In genomic region chr12:104565606-104566243, GRCh38 we compare ENCODE assay signal across 10 cellular contexts.
DNase-seq lines count a peak whose midpoint lies in the region; ATAC-seq and TF ChIP-seq lines count a peak whose summit lies in the region.
"Had no signal": no experiment of that assay in that cellular context is flagged by ENCODE, and none has a peak within 500 bp of the region (broad histone marks: within the 10 kb centered on the region; RNA-seq: fewer than 3 reads in every experiment).

No MANE protein-coding gene starts in this region.

- DNase-seq in natural killer cell treated with Interleukin-12 subunit alpha and Interleukin-12 subunit beta and Interleukin-15 and Interleukin-18, amount 100 ng/mL, for 72 hours (ENCODE audit: low spot score), result no peak
- DNase-seq in natural killer cell (no peak), left ventricle myocardium superior (no peak), thyroid gland (no peak), glutamatergic neuron (no peak), left colon (no peak)
- DNase-seq: NCI-H1105 treated with DMSO at 0.1 percent for 48 hours had no signal

- 94 to 95% methylated on average over 8 of the region's 8 CpGs for WGBS in thyroid gland, 2 donors

- peaks cover 29% of the 10 kb centered on the region for H3K36me3 Mint-ChIP-seq in natural killer cell treated with Interleukin-12 subunit alpha and Interleukin-12 subunit beta and Interleukin-15 and Interleukin-18, amount 100 ng/mL, for 72 hours
- H3K36me3 Mint-ChIP-seq in natural killer cell (peaks cover 6% of the 10 kb centered on the region), glutamatergic neuron (ENCODE audit: unreplicated experiment) (peaks cover 10% of the 10 kb centered on the region)
- H3K36me3 Mint-ChIP-seq in activated T-helper 17 cell treated with anti-CD3 and anti-CD28 coated beads, Interleukin-2, amount 50 U/mL, for 72 hours (ENCODE audit: low read depth), result peaks cover 13% of the 10 kb centered on the region

- intact Hi-C loops in natural killer cell (cut with micrococcal nuclease), result loop anchor here (5.0 kb wide), 1 partner anchor 122 kb away; no protein-coding TSS in a partner anchor
- intact Hi-C loops in left ventricle myocardium superior (cut with micrococcal nuclease), result no loop called here
- intact Hi-C loops in thyroid gland (cut with DNase I), result no loop called here
- intact Hi-C loops in left colon (cut with DNase I, micrococcal nuclease), result no loop called here

- H3K9me3 ChIP-seq in thyroid gland, result no peaks in the 10 kb centered on the region

- H3K4me1 ChIP-seq in thyroid gland, result peaks cover 0 to 4% of the 10 kb centered on the region in 2 donors

- H3K27ac Mint-ChIP-seq in natural killer cell treated with Interleukin-12 subunit alpha and Interleukin-12 subunit beta and Interleukin-15 and Interleukin-18, amount 100 ng/mL, for 72 hours, result peak overlapping the region; percentile 75 to 89
- H3K27ac Mint-ChIP-seq in natural killer cell (peak overlapping the region in 1 of 2 donors; percentile 88), glutamatergic neuron (ENCODE audit: unreplicated experiment) (no peak overlapping the region)
- H3K27ac Mint-ChIP-seq in activated T-helper 17 cell treated with anti-CD3 and anti-CD28 coated beads, Interleukin-2, amount 50 U/mL, for 72 hours, result no peak overlapping the region

- peaks cover 71 to 78% of the 10 kb centered on the region in 2 donors for H3K4me1 Mint-ChIP-seq in natural killer cell treated with Interleukin-12 subunit alpha and Interleukin-12 subunit beta and Interleukin-15 and Interleukin-18, amount 100 ng/mL, for 72 hours (ENCODE audit: low read depth in 2 of 2)
- H3K4me1 Mint-ChIP-seq in natural killer cell (peaks cover 72 to 79% of the 10 kb centered on the region in 2 donors), glutamatergic neuron (ENCODE audit: low read depth, unreplicated experiment) (no peaks in the 10 kb centered on the region)
- peaks cover 38% of the 10 kb centered on the region for H3K4me1 Mint-ChIP-seq in activated T-helper 17 cell treated with anti-CD3 and anti-CD28 coated beads, Interleukin-2, amount 50 U/mL, for 72 hours

- no peaks in the 10 kb centered on the region for H3K27me3 ChIP-seq in thyroid gland

- TF ChIP-seq CTCF in natural killer cell (IDR thresholded peaks at IDR 0.05) (no peak), thyroid gland (IDR thresholded peaks at IDR 0.05) (no peak), glutamatergic neuron (IDR thresholded peaks at IDR 0.05; ENCODE audit: partially characterized antibody, unreplicated experiment) (no peak)

- H3K27me3 Mint-ChIP-seq in natural killer cell treated with Interleukin-12 subunit alpha and Interleukin-12 subunit beta and Interleukin-15 and Interleukin-18, amount 100 ng/mL, for 72 hours, result no peaks in the 10 kb centered on the region
- H3K27me3 Mint-ChIP-seq in natural killer cell (ENCODE audit: low read depth in 2 of 2) (no peaks in the 10 kb centered on the region), glutamatergic neuron (ENCODE audit: unreplicated experiment) (peaks cover 9% of the 10 kb centered on the region)
- no peaks in the 10 kb centered on the region for H3K27me3 Mint-ChIP-seq in activated T-helper 17 cell treated with anti-CD3 and anti-CD28 coated beads, Interleukin-2, amount 50 U/mL, for 72 hours

- no peak overlapping the region for H3K27ac ChIP-seq in thyroid gland

- TF ChIP-seq POLR2A in thyroid gland (IDR thresholded peaks at IDR 0.05), result no peak

- no peak overlapping the region for H3K4me3 ChIP-seq in thyroid gland (replicated peaks in 1 of 3)

- ATAC-seq in natural killer cell treated with Interleukin-12 subunit alpha and Interleukin-12 subunit beta and Interleukin-15 and Interleukin-18, amount 100 ng/mL, for 72 hours, result no peak
- no peak for ATAC-seq in natural killer cell
- ATAC-seq in activated T-helper 17 cell treated with anti-CD3 and anti-CD28 coated beads, Interleukin-2, amount 50 U/mL, for 72 hours (replicated peaks), result no peak
- peak; percentile 80 for ATAC-seq in left ventricle myocardium superior
- ATAC-seq in GM19452 (IDR thresholded peaks at IDR 0.05; ENCODE audit: unreplicated experiment), result no peak
- no peak for ATAC-seq in left colon
- ATAC-seq: sciatic nerve had no signal

- no peaks in the 10 kb centered on the region for H3K9me3 Mint-ChIP-seq in natural killer cell treated with Interleukin-12 subunit alpha and Interleukin-12 subunit beta and Interleukin-15 and Interleukin-18, amount 100 ng/mL, for 72 hours
- no peaks in the 10 kb centered on the region for H3K9me3 Mint-ChIP-seq in natural killer cell
- H3K9me3 Mint-ChIP-seq in activated T-helper 17 cell treated with anti-CD3 and anti-CD28 coated beads, Interleukin-2, amount 50 U/mL, for 72 hours, result peaks cover 3% of the 10 kb centered on the region
- H3K9me3 Mint-ChIP-seq in glutamatergic neuron (ENCODE audit: unreplicated experiment), result peaks cover 2% of the 10 kb centered on the region

- no peaks in the 10 kb centered on the region for H3K36me3 ChIP-seq in thyroid gland

- H3K4me3 Mint-ChIP-seq in natural killer cell treated with Interleukin-12 subunit alpha and Interleukin-12 subunit beta and Interleukin-15 and Interleukin-18, amount 100 ng/mL, for 72 hours, result peak overlapping the region; percentile 40
- H3K4me3 Mint-ChIP-seq in natural killer cell (no peak overlapping the region), glutamatergic neuron (ENCODE audit: unreplicated experiment) (no peak overlapping the region)
- H3K4me3 Mint-ChIP-seq in activated T-helper 17 cell treated with anti-CD3 and anti-CD28 coated beads, Interleukin-2, amount 50 U/mL, for 72 hours, result peak overlapping the region; percentile 20

Comparison
In these comparisons a context has a peak if more than half of its experiments do, and no peak if none do; other contexts are left out.
1. H3K4me3 Mint-ChIP-seq: peak in natural killer cell treated with Interleukin-12 subunit alpha and Interleukin-12 subunit beta and Interleukin-15 and Interleukin-18, amount 100 ng/mL, for 72 hours (single experiment) and activated T-helper 17 cell treated with anti-CD3 and anti-CD28 coated beads, Interleukin-2, amount 50 U/mL, for 72 hours (single experiment); none in natural killer cell (single experiment) and glutamatergic neuron (single experiment).
2. H3K27ac Mint-ChIP-seq: peak in natural killer cell treated with Interleukin-12 subunit alpha and Interleukin-12 subunit beta and Interleukin-15 and Interleukin-18, amount 100 ng/mL, for 72 hours (2 of 2); none in activated T-helper 17 cell treated with anti-CD3 and anti-CD28 coated beads, Interleukin-2, amount 50 U/mL, for 72 hours (single experiment) and glutamatergic neuron (single experiment).